ENCODE assay signal across 28 cellular contexts in the genomic region with DNA sequence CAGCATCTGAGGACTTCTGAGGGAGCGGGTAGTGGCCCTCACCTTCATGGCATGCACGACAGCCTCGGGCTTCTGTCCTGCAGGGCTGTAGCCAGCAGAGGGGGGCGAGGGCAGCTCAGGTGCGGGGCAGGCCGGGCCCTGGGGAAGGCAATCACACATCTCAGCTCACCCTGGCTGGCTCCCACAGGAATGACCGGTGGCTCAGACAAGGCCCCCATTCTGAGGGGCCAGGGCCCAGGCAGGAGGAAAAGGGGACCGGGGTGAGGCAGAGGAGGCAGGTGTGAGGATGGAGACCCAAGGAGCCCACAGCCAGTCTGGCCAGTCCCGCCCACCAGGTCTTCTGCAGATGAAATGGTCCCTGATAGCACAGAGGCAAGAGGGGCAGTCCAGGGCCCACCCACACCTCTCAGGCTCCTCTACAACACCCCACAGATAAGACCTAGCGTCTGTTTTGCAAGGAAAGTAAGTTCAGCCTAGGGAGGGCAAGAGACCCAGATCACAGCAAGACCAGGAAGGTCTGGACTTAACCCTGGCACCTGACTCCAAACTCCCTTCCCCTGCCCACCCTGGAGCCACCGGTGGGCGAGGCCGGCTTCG. TPM values are rescaled to one million over a fixed set of nuclear protein-coding genes. Genes with fewer than 3 reads are reported as not detected.
DNase-seq lines count a peak whose midpoint lies in the region; ATAC-seq and TF ChIP-seq lines count a peak whose summit lies in the region.
"Had no signal": no experiment of that assay in that cellular context is flagged by ENCODE, and none has a peak within 500 bp of the region (broad histone marks: within the 10 kb centered on the region; RNA-seq: fewer than 3 reads in every experiment).

No MANE protein-coding gene starts in this region.

- H3K36me3 Mint-ChIP-seq in H9 (ENCODE audit: insufficient read depth in 1 of 3, low read depth in 3 of 3), result peaks cover 0 to 10% (median 4%) of the 10 kb centered on the region in 3 experiments; a peak in 4 of 7 replicates
- H3K36me3 Mint-ChIP-seq in endodermal cell (ENCODE audit: low read depth), result peaks cover 5% of the 10 kb centered on the region

- DNase-seq in 8988T (peak; percentile 14), H9 (peak; percentile 33), endodermal cell (peak; percentile 65), posterior vena cava (ENCODE audit: low spot score) (peak; percentile 73), HEK293T (ENCODE audit: extremely low spot score) (no peak), foreskin fibroblast (no peak)
- DNase-seq: activated CD4-positive, alpha-beta T cell treated with anti-CD3 and anti-CD28 coated beads, Interleukin-2, amount 10 ng/mL, durations not matched to agents 7 days and 5 days; activated naive CD4-positive, alpha-beta T cell treated with anti-CD3 and anti-CD28 coated beads for 36 hours; amniotic stem cell; DND-41; effector memory CD4-positive, alpha-beta T cell; erythroblast; NCI-H1417 treated with DMSO at 0.1 percent for 48 hours; NCI-H2081 treated with DMSO at 0.1 percent for 48 hours; NCI-H345; NCI-H82; nucleus accumbens; small intestine; stimulated activated CD4-positive, alpha-beta T cell treated with anti-CD3 and anti-CD28 coated beads, Interleukin-1b, Interleukin-23, amount 100 ng/mL, for 48 hours; stimulated activated CD8-positive, alpha-beta memory T cell treated with anti-CD3 and anti-CD28 coated beads, Interleukin-4, amount 100 ng/mL, for 48 hours; stomach had no signal

- H4K20me1 ChIP-seq in H9 (ENCODE audit: control insufficient read depth, insufficient read depth, insufficient read length), result peaks cover 3% of the 10 kb centered on the region

- no peak overlapping the region for H4K5ac ChIP-seq in H9 (ENCODE audit: insufficient read length, low read depth, low read length)

- H3K23ac ChIP-seq in H9 (ENCODE audit: insufficient read length, low read depth, low read length), result no peak overlapping the region

- ATAC-seq in HG03521 (IDR thresholded peaks at IDR 0.05; ENCODE audit: unreplicated experiment) (no peak), HG02840 (IDR thresholded peaks at IDR 0.05; ENCODE audit: low FRiP score, unreplicated experiment) (no peak)
- ATAC-seq: HCT116 had no signal

- no peaks in the 10 kb centered on the region for H3K4me1 ChIP-seq in H9 (ENCODE audit: insufficient read depth, low read length)
- H3K4me1 ChIP-seq in endodermal cell (ENCODE audit: control insufficient read depth, insufficient read depth, low read length), result peaks cover 4% of the 10 kb centered on the region

- intact Hi-C loops in posterior vena cava (cut with DNase I), result loop anchor here in 1 of 2 donors (10.0 kb wide), 1 partner anchor 368 kb away; no protein-coding TSS in a partner anchor

- H3K4me1 Mint-ChIP-seq in H9 (peaks cover 8 to 15% of the 10 kb centered on the region in 2 experiments), endodermal cell (no peaks in the 10 kb centered on the region)
- H3K4me1 Mint-ChIP-seq: activated CD4-positive, alpha-beta T cell treated with anti-CD3 and anti-CD28 coated beads, Interleukin-2, amount 10 ng/mL, durations not matched to agents 7 days and 5 days had no signal

- no peak overlapping the region for H4K8ac ChIP-seq in H9 (replicated peaks; ENCODE audit: insufficient read length, low read depth, low read length)

- H2BK120ac ChIP-seq in H9 (ENCODE audit: low read depth, low read length, poor library complexity, severe bottlenecking), result no peak overlapping the region

- H3K27me3 ChIP-seq in H9 (ENCODE audit: insufficient read depth, low read length), result no peaks in the 10 kb centered on the region
- H3K27me3 ChIP-seq in endodermal cell (ENCODE audit: control insufficient read depth, insufficient read depth, low read length, poor library complexity, severe bottlenecking), result no peaks in the 10 kb centered on the region
- H3K27me3 ChIP-seq: stomach, tibial artery had no signal

- no peak overlapping the region for H2AFZ ChIP-seq in H9 (ENCODE audit: low read length)

- H3K79me1 ChIP-seq in H9 (ENCODE audit: insufficient read depth, low read depth, low read length, poor library complexity, severe bottlenecking), result no peaks in the 10 kb centered on the region

- H3K27ac ChIP-seq in H9 (ENCODE audit: insufficient read length, low read depth, low read length) (no peak overlapping the region), endodermal cell (ENCODE audit: low read depth, low read length) (no peak overlapping the region)
- H3K27ac ChIP-seq: HL-60, stomach, tibial artery had no signal

- H3K9me3 ChIP-seq in H9 (ENCODE audit: control insufficient read depth, low read depth, low read length), result no peaks in the 10 kb centered on the region
- H3K9me3 ChIP-seq in endodermal cell (ENCODE audit: control insufficient read depth, low read length), result no peaks in the 10 kb centered on the region
- H3K9me3 ChIP-seq: stomach, tibial artery had no signal

- CTCF ChIA-PET in HEK293T (lab: Yijun Ruan, JAX), result interaction anchor here (1.4 to 1.6 kb wide), 2 partner anchors 111 to 124 kb away, joined by 5 to 6 read pairs; no protein-coding TSS in a partner anchor

- H2BK20ac ChIP-seq in H9 (ENCODE audit: low read depth, low read length, poor library complexity, severe bottlenecking), result no peak overlapping the region

- no peak overlapping the region for H3K27ac Mint-ChIP-seq in H9
- H3K27ac Mint-ChIP-seq in endodermal cell, result no peak overlapping the region
- H3K27ac Mint-ChIP-seq: activated CD4-positive, alpha-beta T cell treated with anti-CD3 and anti-CD28 coated beads, Interleukin-2, amount 10 ng/mL, durations not matched to agents 7 days and 5 days; activated naive CD4-positive, alpha-beta T cell treated with anti-CD3 and anti-CD28 coated beads for 36 hours; T-helper 2 cell treated with Interferon-gamma antibody and Interleukin-4, amounts not matched to agents 5 μg/mL and 100 μg/mL, for 36 hours had no signal

- no peak overlapping the region for H2BK5ac ChIP-seq in H9 (ENCODE audit: insufficient read length, low read length)

- no peak overlapping the region for H3T11ph ChIP-seq in H9 (ENCODE audit: low read length)

- no peak overlapping the region for H3K56ac ChIP-seq in H9 (ENCODE audit: insufficient read length, low read depth, low read length)

- no CpG with 5 or more reads among the region's 14 CpGs for WGBS in H9 (ENCODE audit: extremely low coverage, insufficient read length, low lambda C conversion rate)
- WGBS in endodermal cell (ENCODE audit: insufficient coverage in 1 of 2, insufficient read length in 1 of 2), 2 experiments, result 92 to 93% methylated on average over 9 to 14 of the region's 14 CpGs

- no peak overlapping the region for H3K4ac ChIP-seq in H9 (ENCODE audit: low read depth, low read length)

- H3K36me3 ChIP-seq in endodermal cell (ENCODE audit: control insufficient read depth, insufficient read depth, low read length), result peaks cover 6% of the 10 kb centered on the region

- H3K79me2 ChIP-seq in H9 (ENCODE audit: insufficient read depth, low read length), result no peaks in the 10 kb centered on the region

- H3K4me3 Mint-ChIP-seq in H9, result no peak overlapping the region
- no peak overlapping the region for H3K4me3 Mint-ChIP-seq in endodermal cell
- H3K4me3 Mint-ChIP-seq: activated CD4-positive, alpha-beta T cell treated with anti-CD3 and anti-CD28 coated beads, Interleukin-2, amount 10 ng/mL, durations not matched to agents 7 days and 5 days; activated naive CD4-positive, alpha-beta T cell treated with anti-CD3 and anti-CD28 coated beads for 36 hours; CD14-positive monocyte; T-helper 2 cell treated with Interferon-gamma antibody and Interleukin-4, amounts not matched to agents 5 μg/mL and 100 μg/mL, for 36 hours had no signal

- H3K4me2 ChIP-seq in H9 (ENCODE audit: insufficient read depth, insufficient read length, low read length), result no peak overlapping the region

- H2AK5ac ChIP-seq in H9 (ENCODE audit: insufficient read length, low read length), result no peak overlapping the region

- POLR2A ChIA-PET in HEK293T (lab: Yijun Ruan, JAX), result no interaction called here

- H3K9me3 Mint-ChIP-seq in H9 (no peaks in the 10 kb centered on the region), endodermal cell (no peaks in the 10 kb centered on the region)
- H3K9me3 Mint-ChIP-seq: activated CD4-positive, alpha-beta T cell treated with anti-CD3 and anti-CD28 coated beads, Interleukin-2, amount 10 ng/mL, durations not matched to agents 7 days and 5 days; activated naive CD4-positive, alpha-beta T cell treated with anti-CD3 and anti-CD28 coated beads for 36 hours; CD14-positive monocyte; T-helper 2 cell treated with Interferon-gamma antibody and Interleukin-4, amounts not matched to agents 5 μg/mL and 100 μg/mL, for 36 hours had no signal

- no peak overlapping the region for H2BK15ac ChIP-seq in H9 (ENCODE audit: low read depth, low read length)

- H3K23me2 ChIP-seq in H9 (ENCODE audit: insufficient read length, low read depth, low read length, poor library complexity, severe bottlenecking), result no peaks in the 10 kb centered on the region

- no peak; the same call in 2 of the 3 replicates for TF ChIP-seq CTCF in H9 (conservative IDR thresholded peaks at IDR 0.05)
- peak; percentile 29 for TF ChIP-seq CTCF in endodermal cell (conservative IDR thresholded peaks at IDR 0.05)
- no peak for TF ChIP-seq CTCF in foreskin fibroblast (IDR thresholded peaks at IDR 0.05; ENCODE audit: low read depth, low read length)

- H3K14ac ChIP-seq in H9 (ENCODE audit: insufficient read depth, low read length), result no peak overlapping the region

- H3K4me3 ChIP-seq in endodermal cell (ENCODE audit: low read length) (no peak overlapping the region), foreskin fibroblast (ENCODE audit: low read depth in 1 of 2, low read length in 2 of 2) (no peak overlapping the region)
- H3K4me3 ChIP-seq: stomach, tibial artery had no signal

- no peak overlapping the region for H3K18ac ChIP-seq in H9 (ENCODE audit: insufficient read length, low read depth, low read length)

- no peak overlapping the region for H4K91ac ChIP-seq in H9 (ENCODE audit: insufficient read length, low read depth, low read length)

- H3K9ac ChIP-seq in H9 (ENCODE audit: extremely low read depth, insufficient read length, low read length) (no peak overlapping the region), endodermal cell (ENCODE audit: extremely low read depth, low read length, poor library complexity, severe bottlenecking) (no peak overlapping the region)

- no peaks in the 10 kb centered on the region for H3K27me3 Mint-ChIP-seq in H9 (ENCODE audit: low read depth)
- H3K27me3 Mint-ChIP-seq in endodermal cell (ENCODE audit: insufficient read depth), result no peaks in the 10 kb centered on the region
- H3K27me3 Mint-ChIP-seq: activated CD4-positive, alpha-beta T cell treated with anti-CD3 and anti-CD28 coated beads, Interleukin-2, amount 10 ng/mL, durations not matched to agents 7 days and 5 days had no signal

- H2BK12ac ChIP-seq in H9 (ENCODE audit: insufficient read length, low read depth, low read length), result no peak overlapping the region

TF ChIP-seq in HEK293T, 16 proteins besides CTCF, POLR2A, EP300 and RAD21 (continues in another document):
- no peak for TF ChIP-seq FOXA1 (IDR thresholded peaks at IDR 0.05)

RNA-seq across cellular contexts. Expression of a gene that starts 35.9 kb away (rescaled TPM):
- total RNA-seq in H9 (2021) (76.9 and 80.1 TPM in 2 replicates), endodermal cell (10 to 100 TPM; 71.5 to 77.1 TPM), posterior vena cava (10 to 100 TPM; 34.3 to 35.3 TPM)
- polyA plus RNA-seq in endodermal cell (2013, experiment 1 of 2), result 62.9 TPM
- polyA plus RNA-seq in endodermal cell (2013, experiment 2 of 2), result 60.4 TPM

RNA-seq across cellular contexts. Expression of a gene that starts 36.5 kb away (rescaled TPM):
- total RNA-seq in H9 (2021) (53.7 and 56.7 TPM in 2 replicates), endodermal cell (10 to 100 TPM; 57.8 to 68.1 TPM), posterior vena cava (100 to 1,000 TPM in 1 of 2 donors, 10 to 100 TPM in 1; 74.5 to 103 TPM)
- 41.3 TPM for polyA plus RNA-seq in endodermal cell (2013, experiment 1 of 2)
- polyA plus RNA-seq in endodermal cell (2013, experiment 2 of 2), result 38.5 TPM

Comparison
In these comparisons a context has a peak if more than half of its experiments do, and no peak if none do; other contexts are left out.
1. DNase-seq: peak in 8988T (single experiment), H9 (single experiment), endodermal cell (single experiment) and posterior vena cava (single experiment); none in HEK293T (single experiment) and foreskin fibroblast (0 of 2).